In the genomic region with DNA sequence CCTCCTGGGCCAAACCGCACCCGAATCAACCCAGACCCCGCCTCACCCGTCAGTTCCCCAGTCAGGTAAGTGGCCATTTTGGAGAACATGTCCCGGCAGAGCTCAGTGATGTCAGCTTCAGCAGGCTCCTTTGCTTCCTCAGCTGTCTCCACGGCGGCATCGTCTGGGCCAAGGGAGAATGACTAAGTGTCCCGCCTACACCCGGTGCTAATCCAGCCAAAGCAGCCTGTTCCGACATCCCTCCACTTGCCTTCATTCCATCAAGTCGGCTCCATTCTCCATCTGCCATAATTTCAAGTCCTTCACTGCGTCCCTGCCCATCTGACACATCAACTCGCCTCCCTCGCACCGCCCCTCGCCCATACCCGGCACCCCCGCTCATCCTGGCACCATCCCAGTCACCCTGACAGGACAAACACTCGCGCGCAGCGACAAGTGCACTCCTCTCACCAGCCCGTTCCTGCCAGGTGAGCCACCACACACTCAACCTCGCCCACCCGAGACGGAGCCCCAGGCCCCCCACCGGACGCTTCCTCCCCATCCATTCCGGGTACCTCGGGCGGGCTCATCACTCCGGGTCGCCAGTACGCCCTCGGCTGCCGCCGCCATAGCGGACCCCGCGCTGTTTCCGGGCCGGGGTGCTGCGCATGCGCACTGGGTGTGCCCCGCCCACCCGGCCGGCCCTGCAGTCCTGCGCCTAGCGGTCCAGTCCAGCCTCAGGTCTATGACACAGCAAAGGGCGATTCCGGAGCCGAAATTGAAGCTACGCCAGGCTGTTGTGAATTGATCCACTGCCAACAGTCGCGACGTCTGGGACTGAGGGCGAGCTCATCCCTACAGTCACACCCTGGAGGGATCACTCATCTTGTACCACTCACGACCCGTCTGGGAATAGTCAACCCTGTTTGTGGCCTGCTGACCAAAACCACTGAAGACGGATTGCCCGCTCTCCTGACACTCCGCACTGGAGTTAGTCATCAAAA, we compare ENCODE assay signal across 8 cellular contexts. TPM values are rescaled to one million over a fixed set of nuclear protein-coding genes. Genes with fewer than 3 reads are reported as not detected.
DNase-seq lines count a peak whose midpoint lies in the region; ATAC-seq and TF ChIP-seq lines count a peak whose summit lies in the region.

A gene (minus strand): TSS at position 630 of the 983 bp plus-strand sequence. CDS start 21 bp downstream, at position 609.

- H3K27ac Mint-ChIP-seq in activated CD4-positive, alpha-beta T cell treated with anti-CD3 and anti-CD28 coated beads, Interleukin-2, amount 10 ng/mL, durations not matched to agents 24 days and 14 days: peak within 1 kb of the TSS; percentile 98

- no peaks in the 10 kb centered on the region for H3K9me3 ChIP-seq in colonic mucosa

- intact Hi-C loops in activated CD4-positive, alpha-beta T cell treated with anti-CD3 and anti-CD28 coated beads, Interleukin-2, amount 10 ng/mL, durations not matched to agents 24 days and 14 days (cut with micrococcal nuclease): loop anchor here (1.0 to 5.0 kb wide), 7 partner anchors 20 to 277 kb away; a partner anchor contains a TSS
- intact Hi-C loops in colonic mucosa (cut with DNase I) (no loop called here), left colon (cut with DNase I, micrococcal nuclease) (no loop called here)

- H3K36me3 ChIP-seq in colonic mucosa: no peaks in the 10 kb centered on the region

- TF ChIP-seq CTCF in colonic mucosa (IDR thresholded peaks at IDR 0.05): no peak

- H3K4me3 Mint-ChIP-seq in activated CD4-positive, alpha-beta T cell treated with anti-CD3 and anti-CD28 coated beads, Interleukin-2, amount 10 ng/mL, durations not matched to agents 24 days and 14 days: peak within 1 kb of the TSS; percentile 97

- DNase-seq in Ammon's horn (ENCODE audit: low spot score) (peak; percentile 91), NCI-H524 treated with DMSO at 0.1 percent for 48 hours (lab: John Stamatoyannopoulos, UW) (peak; percentile 9), colonic mucosa (peak; percentile 84), left colon (peak; percentile 75 to 83)
- peak; percentile 98 for DNase-seq in activated CD4-positive, alpha-beta T cell treated with anti-CD3 and anti-CD28 coated beads, Interleukin-2, amount 10 ng/mL, durations not matched to agents 24 days and 14 days
- DNase-seq in stimulated activated CD4-positive, alpha-beta T cell treated with anti-CD3 and anti-CD28 coated beads, Interleukin-1b, Interleukin-23, amount 100 ng/mL, for 4 hours (ENCODE audit: low read depth in 2 of 2): peak; percentile 80 to 84

- H3K27me3 ChIP-seq in colonic mucosa: no peaks in the 10 kb centered on the region

- no peaks in the 10 kb centered on the region for H3K9me3 Mint-ChIP-seq in activated CD4-positive, alpha-beta T cell treated with anti-CD3 and anti-CD28 coated beads, Interleukin-2, amount 10 ng/mL, durations not matched to agents 24 days and 14 days

- ATAC-seq in GM19035 (IDR thresholded peaks at IDR 0.05; ENCODE audit: unreplicated experiment) (peak; percentile 93), HG03354 (IDR thresholded peaks at IDR 0.05; ENCODE audit: poor library complexity, severe bottlenecking, unreplicated experiment) (peak; percentile 91), left colon (peak; percentile 96)

- peak within 1 kb of the TSS; percentile 83 to 92 for H3K9ac ChIP-seq in colonic mucosa (ENCODE audit: low read depth in 2 of 2, low read length in 2 of 2)

- peaks cover 19% of the 10 kb centered on the region for H3K36me3 Mint-ChIP-seq in activated CD4-positive, alpha-beta T cell treated with anti-CD3 and anti-CD28 coated beads, Interleukin-2, amount 10 ng/mL, durations not matched to agents 24 days and 14 days (ENCODE audit: low read depth)

- peaks cover 18% of the 10 kb centered on the region for H3K4me1 Mint-ChIP-seq in activated CD4-positive, alpha-beta T cell treated with anti-CD3 and anti-CD28 coated beads, Interleukin-2, amount 10 ng/mL, durations not matched to agents 24 days and 14 days

- peak within 1 kb of the TSS; percentile 81 for H3K27ac ChIP-seq in colonic mucosa

- peak within 1 kb of the TSS; percentile 71 for H3K4me3 ChIP-seq in colonic mucosa

- H3K27me3 Mint-ChIP-seq in activated CD4-positive, alpha-beta T cell treated with anti-CD3 and anti-CD28 coated beads, Interleukin-2, amount 10 ng/mL, durations not matched to agents 24 days and 14 days: peaks cover under 1% of the 10 kb centered on the region

- H3K4me1 ChIP-seq in colonic mucosa: no peaks in the 10 kb centered on the region

RNA-seq across cellular contexts. Expression of the gene that starts here (rescaled TPM):
- 62.0 and 62.5 TPM in 2 replicates for total RNA-seq in activated CD4-positive, alpha-beta T cell treated with anti-CD3 and anti-CD28 coated beads, Interleukin-2, amount 10 ng/mL, durations not matched to agents 24 days and 14 days
- total RNA-seq in colonic mucosa: 10 to 100 TPM; 20.6 to 21.5 TPM
- total RNA-seq in left colon: 10 to 100 TPM; 16.1 to 17.2 TPM

Comparison
In these comparisons a context has a peak if more than half of its experiments do, and no peak if none do; other contexts are left out.
1. Peak in every context shown above with its lines: DNase-seq, ATAC-seq, H3K4me3 ChIP-seq and H3K27ac ChIP-seq.
2. DNase-seq: peak in every context shown above with its lines; median percentile 98 in activated CD4-positive, alpha-beta T cell treated with anti-CD3 and anti-CD28 coated beads, Interleukin-2, amount 10 ng/mL, durations not matched to agents 24 days and 14 days; 91 in Ammon's horn; 84 in colonic mucosa; 82 in stimulated activated CD4-positive, alpha-beta T cell treated with anti-CD3 and anti-CD28 coated beads, Interleukin-1b, Interleukin-23, amount 100 ng/mL, for 4 hours; 79 in left colon; 9 in NCI-H524 treated with DMSO at 0.1 percent for 48 hours.